In genomic region chr15:51750942-51751686, GRCh38 we compare ENCODE assay signal across 1 cellular context.
TF ChIP-seq lines count a peak whose summit lies in the region.

TMOD2 (plus strand) TSS chr15:51751597; CDS start chr15:51766442, 14,845 bp downstream.

TF ChIP-seq in K562, 482 proteins besides CTCF, POLR2A, EP300 and RAD21 (continued from another document):
- TF ChIP-seq, protein P1, sequence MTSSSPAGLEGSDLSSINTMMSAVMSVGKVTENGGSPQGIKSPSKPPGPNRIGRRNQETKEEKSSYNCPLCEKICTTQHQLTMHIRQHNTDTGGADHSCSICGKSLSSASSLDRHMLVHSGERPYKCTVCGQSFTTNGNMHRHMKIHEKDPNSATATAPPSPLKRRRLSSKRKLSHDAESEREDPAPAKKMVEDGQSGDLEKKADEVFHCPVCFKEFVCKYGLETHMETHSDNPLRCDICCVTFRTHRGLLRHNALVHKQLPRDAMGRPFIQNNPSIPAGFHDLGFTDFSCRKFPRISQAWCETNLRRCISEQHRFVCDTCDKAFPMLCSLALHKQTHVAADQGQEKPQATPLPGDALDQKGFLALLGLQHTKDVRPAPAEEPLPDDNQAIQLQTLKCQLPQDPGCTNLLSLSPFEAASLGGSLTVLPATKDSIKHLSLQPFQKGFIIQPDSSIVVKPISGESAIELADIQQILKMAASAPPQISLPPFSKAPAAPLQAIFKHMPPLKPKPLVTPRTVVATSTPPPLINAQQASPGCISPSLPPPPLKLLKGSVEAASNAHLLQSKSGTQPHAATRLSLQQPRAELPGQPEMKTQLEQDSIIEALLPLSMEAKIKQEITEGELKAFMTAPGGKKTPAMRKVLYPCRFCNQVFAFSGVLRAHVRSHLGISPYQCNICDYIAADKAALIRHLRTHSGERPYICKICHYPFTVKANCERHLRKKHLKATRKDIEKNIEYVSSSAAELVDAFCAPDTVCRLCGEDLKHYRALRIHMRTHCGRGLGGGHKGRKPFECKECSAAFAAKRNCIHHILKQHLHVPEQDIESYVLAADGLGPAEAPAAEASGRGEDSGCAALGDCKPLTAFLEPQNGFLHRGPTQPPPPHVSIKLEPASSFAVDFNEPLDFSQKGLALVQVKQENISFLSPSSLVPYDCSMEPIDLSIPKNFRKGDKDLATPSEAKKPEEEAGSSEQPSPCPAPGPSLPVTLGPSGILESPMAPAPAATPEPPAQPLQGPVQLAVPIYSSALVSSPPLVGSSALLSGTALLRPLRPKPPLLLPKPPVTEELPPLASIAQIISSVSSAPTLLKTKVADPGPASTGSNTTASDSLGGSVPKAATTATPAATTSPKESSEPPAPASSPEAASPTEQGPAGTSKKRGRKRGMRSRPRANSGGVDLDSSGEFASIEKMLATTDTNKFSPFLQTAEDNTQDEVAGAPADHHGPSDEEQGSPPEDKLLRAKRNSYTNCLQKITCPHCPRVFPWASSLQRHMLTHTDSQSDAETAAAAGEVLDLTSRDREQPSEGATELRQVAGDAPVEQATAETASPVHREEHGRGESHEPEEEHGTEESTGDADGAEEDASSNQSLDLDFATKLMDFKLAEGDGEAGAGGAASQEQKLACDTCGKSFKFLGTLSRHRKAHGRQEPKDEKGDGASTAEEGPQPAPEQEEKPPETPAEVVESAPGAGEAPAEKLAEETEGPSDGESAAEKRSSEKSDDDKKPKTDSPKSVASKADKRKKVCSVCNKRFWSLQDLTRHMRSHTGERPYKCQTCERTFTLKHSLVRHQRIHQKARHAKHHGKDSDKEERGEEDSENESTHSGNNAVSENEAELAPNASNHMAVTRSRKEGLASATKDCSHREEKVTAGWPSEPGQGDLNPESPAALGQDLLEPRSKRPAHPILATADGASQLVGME (CRISPR knock-in tag; IDR thresholded peaks at IDR 0.05): peak; percentile 73; the same call in 1 of the 2 replicates
- TF ChIP-seq CCNT2 (IDR thresholded peaks at IDR 0.05; ENCODE audit: borderline replicate concordance, extremely low read depth, insufficient read length, low read depth, low read length): peak; percentile 23
- TF ChIP-seq KDM1A (IDR thresholded peaks at IDR 0.05): peak; percentile 34 to 37; a peak in 2 of 4 replicates
- TF ChIP-seq, protein P2, sequence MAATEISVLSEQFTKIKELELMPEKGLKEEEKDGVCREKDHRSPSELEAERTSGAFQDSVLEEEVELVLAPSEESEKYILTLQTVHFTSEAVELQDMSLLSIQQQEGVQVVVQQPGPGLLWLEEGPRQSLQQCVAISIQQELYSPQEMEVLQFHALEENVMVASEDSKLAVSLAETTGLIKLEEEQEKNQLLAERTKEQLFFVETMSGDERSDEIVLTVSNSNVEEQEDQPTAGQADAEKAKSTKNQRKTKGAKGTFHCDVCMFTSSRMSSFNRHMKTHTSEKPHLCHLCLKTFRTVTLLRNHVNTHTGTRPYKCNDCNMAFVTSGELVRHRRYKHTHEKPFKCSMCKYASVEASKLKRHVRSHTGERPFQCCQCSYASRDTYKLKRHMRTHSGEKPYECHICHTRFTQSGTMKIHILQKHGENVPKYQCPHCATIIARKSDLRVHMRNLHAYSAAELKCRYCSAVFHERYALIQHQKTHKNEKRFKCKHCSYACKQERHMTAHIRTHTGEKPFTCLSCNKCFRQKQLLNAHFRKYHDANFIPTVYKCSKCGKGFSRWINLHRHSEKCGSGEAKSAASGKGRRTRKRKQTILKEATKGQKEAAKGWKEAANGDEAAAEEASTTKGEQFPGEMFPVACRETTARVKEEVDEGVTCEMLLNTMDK (IDR thresholded peaks at IDR 0.05; ENCODE audit: borderline replicate concordance, insufficient read depth, low read depth, low read length, poor library complexity, severe bottlenecking): peak; percentile 7
- TF ChIP-seq EGR1 (conservative IDR thresholded peaks at IDR 0.05): peak; percentile 75
- TF ChIP-seq ARID1B (IDR thresholded peaks at IDR 0.05): no peak
- peak; percentile 77 for TF ChIP-seq CTBP1 (IDR thresholded peaks at IDR 0.05; ENCODE audit: borderline replicate concordance)
- TF ChIP-seq, protein P3, sequence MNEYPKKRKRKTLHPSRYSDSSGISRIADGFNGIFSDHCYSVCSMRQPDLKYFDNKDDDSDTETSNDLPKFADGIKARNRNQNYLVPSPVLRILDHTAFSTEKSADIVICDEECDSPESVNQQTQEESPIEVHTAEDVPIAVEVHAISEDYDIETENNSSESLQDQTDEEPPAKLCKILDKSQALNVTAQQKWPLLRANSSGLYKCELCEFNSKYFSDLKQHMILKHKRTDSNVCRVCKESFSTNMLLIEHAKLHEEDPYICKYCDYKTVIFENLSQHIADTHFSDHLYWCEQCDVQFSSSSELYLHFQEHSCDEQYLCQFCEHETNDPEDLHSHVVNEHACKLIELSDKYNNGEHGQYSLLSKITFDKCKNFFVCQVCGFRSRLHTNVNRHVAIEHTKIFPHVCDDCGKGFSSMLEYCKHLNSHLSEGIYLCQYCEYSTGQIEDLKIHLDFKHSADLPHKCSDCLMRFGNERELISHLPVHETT (CRISPR knock-in tag; conservative IDR thresholded peaks at IDR 0.05 in 1 of 2, IDR thresholded peaks at IDR 0.05 in 1 of 2): peak in 1 of 2 experiments; percentile 91; a peak in 1 of 4 replicates
- no peak for TF ChIP-seq NFE2 (IDR thresholded peaks at IDR 0.05; ENCODE audit: low read depth)
- TF ChIP-seq NR2C2 (CRISPR knock-in tag; IDR thresholded peaks at IDR 0.05): no peak
- TF ChIP-seq NR2C2 (tag; IDR thresholded peaks at IDR 0.05): peak; percentile 56
- TF ChIP-seq CREM (IDR thresholded peaks at IDR 0.05; ENCODE audit: low read depth): 0 out of 2 replicates have a peak, but pooled peaks have one; percentile 8
- peak; percentile 49; the same call in 1 of the 2 replicates for TF ChIP-seq ZNF766 (CRISPR knock-in tag; conservative IDR thresholded peaks at IDR 0.05)
- TF ChIP-seq HDAC1 (IDR thresholded peaks at IDR 0.05): peak in 1 of 2 experiments; percentile 31; a peak in 1 of 4 replicates
- no peak for TF ChIP-seq ZNF76 (CRISPR knock-in tag; IDR thresholded peaks at IDR 0.05; ENCODE audit: borderline replicate concordance)
- TF ChIP-seq YY1 (IDR thresholded peaks at IDR 0.05; ENCODE audit: borderline replicate concordance in 1 of 3, control insufficient read depth in 1 of 3, extremely low read depth in 1 of 3, insufficient read depth in 3 of 3, insufficient read length in 1 of 3, insufficient replicate concordance in 2 of 3, low read depth in 1 of 3, low read length in 2 of 3): peak in 1 of 3 experiments; percentile 38
- TF ChIP-seq ZBTB33 (CRISPR knock-in tag; IDR thresholded peaks at IDR 0.05): peak; percentile 85
- no peak for TF ChIP-seq ZBTB26 (CRISPR knock-in tag; IDR thresholded peaks at IDR 0.05)
- TF ChIP-seq, protein P4, sequence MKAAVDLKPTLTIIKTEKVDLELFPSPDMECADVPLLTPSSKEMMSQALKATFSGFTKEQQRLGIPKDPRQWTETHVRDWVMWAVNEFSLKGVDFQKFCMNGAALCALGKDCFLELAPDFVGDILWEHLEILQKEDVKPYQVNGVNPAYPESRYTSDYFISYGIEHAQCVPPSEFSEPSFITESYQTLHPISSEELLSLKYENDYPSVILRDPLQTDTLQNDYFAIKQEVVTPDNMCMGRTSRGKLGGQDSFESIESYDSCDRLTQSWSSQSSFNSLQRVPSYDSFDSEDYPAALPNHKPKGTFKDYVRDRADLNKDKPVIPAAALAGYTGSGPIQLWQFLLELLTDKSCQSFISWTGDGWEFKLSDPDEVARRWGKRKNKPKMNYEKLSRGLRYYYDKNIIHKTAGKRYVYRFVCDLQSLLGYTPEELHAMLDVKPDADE (conservative IDR thresholded peaks at IDR 0.05; ENCODE audit: control insufficient read depth, low read depth, low read length): 0 out of 2 replicates have a peak, but pooled peaks have one; percentile 65
- no peak for TF ChIP-seq HBP1 (CRISPR knock-in tag; IDR thresholded peaks at IDR 0.05)
- TF ChIP-seq, protein P5, sequence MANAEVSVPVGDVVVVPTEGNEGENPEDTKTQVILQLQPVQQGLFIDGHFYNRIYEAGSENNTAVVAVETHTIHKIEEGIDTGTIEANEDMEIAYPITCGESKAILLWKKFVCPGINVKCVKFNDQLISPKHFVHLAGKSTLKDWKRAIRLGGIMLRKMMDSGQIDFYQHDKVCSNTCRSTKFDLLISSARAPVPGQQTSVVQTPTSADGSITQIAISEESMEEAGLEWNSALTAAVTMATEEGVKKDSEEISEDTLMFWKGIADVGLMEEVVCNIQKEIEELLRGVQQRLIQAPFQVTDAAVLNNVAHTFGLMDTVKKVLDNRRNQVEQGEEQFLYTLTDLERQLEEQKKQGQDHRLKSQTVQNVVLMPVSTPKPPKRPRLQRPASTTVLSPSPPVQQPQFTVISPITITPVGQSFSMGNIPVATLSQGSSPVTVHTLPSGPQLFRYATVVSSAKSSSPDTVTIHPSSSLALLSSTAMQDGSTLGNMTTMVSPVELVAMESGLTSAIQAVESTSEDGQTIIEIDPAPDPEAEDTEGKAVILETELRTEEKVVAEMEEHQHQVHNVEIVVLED (CRISPR knock-in tag; IDR thresholded peaks at IDR 0.05): peak; percentile 78
- 0 out of 2 replicates have a peak, but pooled peaks have one; percentile 1 for TF ChIP-seq SMAD4 (CRISPR knock-in tag; conservative IDR thresholded peaks at IDR 0.05)
- TF ChIP-seq RB1 (IDR thresholded peaks at IDR 0.05; ENCODE audit: low read depth): peak; percentile 73
- TF ChIP-seq SIX5 (IDR thresholded peaks at IDR 0.05; ENCODE audit: borderline replicate concordance in 1 of 2, insufficient read depth in 1 of 2, low read depth in 1 of 2, low read length in 2 of 2): peak; percentile 22 to 49; a peak in 3 of 4 replicates
- TF ChIP-seq DNMT1 (IDR thresholded peaks at IDR 0.05): no peak
- TF ChIP-seq TEAD4 (IDR thresholded peaks at IDR 0.05; ENCODE audit: low read length): no peak
- TF ChIP-seq TEAD4 (CRISPR knock-in tag; IDR thresholded peaks at IDR 0.05; ENCODE audit: borderline replicate concordance): no peak
- TF ChIP-seq, protein P6, sequence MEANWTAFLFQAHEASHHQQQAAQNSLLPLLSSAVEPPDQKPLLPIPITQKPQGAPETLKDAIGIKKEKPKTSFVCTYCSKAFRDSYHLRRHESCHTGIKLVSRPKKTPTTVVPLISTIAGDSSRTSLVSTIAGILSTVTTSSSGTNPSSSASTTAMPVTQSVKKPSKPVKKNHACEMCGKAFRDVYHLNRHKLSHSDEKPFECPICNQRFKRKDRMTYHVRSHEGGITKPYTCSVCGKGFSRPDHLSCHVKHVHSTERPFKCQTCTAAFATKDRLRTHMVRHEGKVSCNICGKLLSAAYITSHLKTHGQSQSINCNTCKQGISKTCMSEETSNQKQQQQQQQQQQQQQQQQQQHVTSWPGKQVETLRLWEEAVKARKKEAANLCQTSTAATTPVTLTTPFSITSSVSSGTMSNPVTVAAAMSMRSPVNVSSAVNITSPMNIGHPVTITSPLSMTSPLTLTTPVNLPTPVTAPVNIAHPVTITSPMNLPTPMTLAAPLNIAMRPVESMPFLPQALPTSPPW (CRISPR knock-in tag; IDR thresholded peaks at IDR 0.05): peak; percentile 68
- peak; percentile 87 for TF ChIP-seq HCFC1 (IDR thresholded peaks at IDR 0.05; ENCODE audit: low read depth, low read length)
- TF ChIP-seq, protein P7, sequence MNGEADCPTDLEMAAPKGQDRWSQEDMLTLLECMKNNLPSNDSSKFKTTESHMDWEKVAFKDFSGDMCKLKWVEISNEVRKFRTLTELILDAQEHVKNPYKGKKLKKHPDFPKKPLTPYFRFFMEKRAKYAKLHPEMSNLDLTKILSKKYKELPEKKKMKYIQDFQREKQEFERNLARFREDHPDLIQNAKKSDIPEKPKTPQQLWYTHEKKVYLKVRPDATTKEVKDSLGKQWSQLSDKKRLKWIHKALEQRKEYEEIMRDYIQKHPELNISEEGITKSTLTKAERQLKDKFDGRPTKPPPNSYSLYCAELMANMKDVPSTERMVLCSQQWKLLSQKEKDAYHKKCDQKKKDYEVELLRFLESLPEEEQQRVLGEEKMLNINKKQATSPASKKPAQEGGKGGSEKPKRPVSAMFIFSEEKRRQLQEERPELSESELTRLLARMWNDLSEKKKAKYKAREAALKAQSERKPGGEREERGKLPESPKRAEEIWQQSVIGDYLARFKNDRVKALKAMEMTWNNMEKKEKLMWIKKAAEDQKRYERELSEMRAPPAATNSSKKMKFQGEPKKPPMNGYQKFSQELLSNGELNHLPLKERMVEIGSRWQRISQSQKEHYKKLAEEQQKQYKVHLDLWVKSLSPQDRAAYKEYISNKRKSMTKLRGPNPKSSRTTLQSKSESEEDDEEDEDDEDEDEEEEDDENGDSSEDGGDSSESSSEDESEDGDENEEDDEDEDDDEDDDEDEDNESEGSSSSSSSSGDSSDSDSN (IDR thresholded peaks at IDR 0.05; ENCODE audit: borderline replicate concordance in 1 of 2, low read depth in 2 of 2, low read length in 2 of 2): 0 out of 4 replicates have a peak, but pooled peaks of 1 of the 2 experiments have one; percentile 21
